Comparison of ENCODE assay signal across 8 cellular contexts in genomic region chr12:26123482-26123980, GRCh38. TPM values are rescaled to one million over a fixed set of nuclear protein-coding genes. Genes with fewer than 3 reads are reported as not detected.
DNase-seq lines count a peak whose midpoint lies in the region; ATAC-seq lines count a peak whose summit lies in the region.

No MANE protein-coding gene starts in this region.

- H3K27ac Mint-ChIP-seq in activated naive CD8-positive, alpha-beta T cell treated with anti-CD3 and anti-CD28 coated beads, Interleukin-2, amount 10 ng/mL, durations not matched to agents 7 days and 5 days = no peak overlapping the region

- DNase-seq in DMS 273 treated with DMSO at 0.1 percent for 48 hours (lab: John Stamatoyannopoulos, UW) (peak; percentile 34), DMS 273 (lab: John Stamatoyannopoulos, UW; ENCODE audit: unreplicated experiment) (no peak), iris pigment epithelial cell (ENCODE audit: low read depth) (peak; percentile 33), NCI-H446 (lab: John Stamatoyannopoulos, UW) (no peak), cerebellar nuclear complex (lab: John Stamatoyannopoulos, UW) (no peak)
- DNase-seq in activated naive CD8-positive, alpha-beta T cell treated with anti-CD3 and anti-CD28 coated beads, Interleukin-2, amount 10 ng/mL, durations not matched to agents 7 days and 5 days = no peak

- ATAC-seq in activated naive CD8-positive, alpha-beta T cell treated with anti-CD3 and anti-CD28 coated beads, Interleukin-2, amount 10 ng/mL, durations not matched to agents 7 days and 5 days (ENCODE audit: low read depth) = no peak
- ATAC-seq in HG03460 (IDR thresholded peaks at IDR 0.05; ENCODE audit: unreplicated experiment) = no peak

- H3K9me3 ChIP-seq in stomach smooth muscle (ENCODE audit: control insufficient read depth in 2 of 2, low read length in 2 of 2) = no peaks in the 10 kb centered on the region

- no peaks in the 10 kb centered on the region for H3K36me3 ChIP-seq in stomach smooth muscle (ENCODE audit: control insufficient read depth in 2 of 2, insufficient read depth in 2 of 2, low read length in 2 of 2)

- H3K4me3 Mint-ChIP-seq in activated naive CD8-positive, alpha-beta T cell treated with anti-CD3 and anti-CD28 coated beads, Interleukin-2, amount 10 ng/mL, durations not matched to agents 7 days and 5 days = peak overlapping the region; percentile 75

- peaks cover 27% of the 10 kb centered on the region for H3K4me1 Mint-ChIP-seq in activated naive CD8-positive, alpha-beta T cell treated with anti-CD3 and anti-CD28 coated beads, Interleukin-2, amount 10 ng/mL, durations not matched to agents 7 days and 5 days

- no peaks in the 10 kb centered on the region for H3K9me3 Mint-ChIP-seq in activated naive CD8-positive, alpha-beta T cell treated with anti-CD3 and anti-CD28 coated beads, Interleukin-2, amount 10 ng/mL, durations not matched to agents 7 days and 5 days

- no peaks in the 10 kb centered on the region for H3K36me3 Mint-ChIP-seq in activated naive CD8-positive, alpha-beta T cell treated with anti-CD3 and anti-CD28 coated beads, Interleukin-2, amount 10 ng/mL, durations not matched to agents 7 days and 5 days

- H3K4me3 ChIP-seq in stomach smooth muscle (ENCODE audit: low read length in 2 of 2) = peak overlapping the region; percentile 58 to 92

- peaks cover 81% of the 10 kb centered on the region for H3K27me3 Mint-ChIP-seq in activated naive CD8-positive, alpha-beta T cell treated with anti-CD3 and anti-CD28 coated beads, Interleukin-2, amount 10 ng/mL, durations not matched to agents 7 days and 5 days

- POLR2A ChIA-PET in activated naive CD8-positive, alpha-beta T cell treated with anti-CD3 and anti-CD28 coated beads, Interleukin-2, amount 10 ng/mL, durations not matched to agents 7 days and 5 days (lab: Charles Lee) = no interaction called here

- H3K9ac ChIP-seq in stomach smooth muscle (ENCODE audit: low read length in 2 of 2) = peak overlapping the region; percentile 61 to 80

- peak overlapping the region; percentile 84 for H3K27ac ChIP-seq in stomach smooth muscle (ENCODE audit: low read length)

- H3K27me3 ChIP-seq in stomach smooth muscle (ENCODE audit: control insufficient read depth in 1 of 2, insufficient read depth in 2 of 2, low read length in 2 of 2) = no peaks in the 10 kb centered on the region

- H3K4me1 ChIP-seq in stomach smooth muscle (ENCODE audit: control insufficient read depth, insufficient read depth, low read length) = peaks cover 34% of the 10 kb centered on the region

RNA-seq across cellular contexts. Expression of gene BHLHE41, which starts 1.3 kb away (rescaled TPM):
- total RNA-seq in activated naive CD8-positive, alpha-beta T cell treated with anti-CD3 and anti-CD28 coated beads, Interleukin-2, amount 10 ng/mL, durations not matched to agents 7 days and 5 days = under 1 TPM in 1 of 2 experiments, not detected in 1; 0.36 TPM

Comparison
In these comparisons a context has a peak if more than half of its experiments do, and no peak if none do; other contexts are left out.
1. DNase-seq: peak in DMS 273 treated with DMSO at 0.1 percent for 48 hours (single experiment) and iris pigment epithelial cell (single experiment); none in DMS 273 (single experiment), activated naive CD8-positive, alpha-beta T cell treated with anti-CD3 and anti-CD28 coated beads, Interleukin-2, amount 10 ng/mL, durations not matched to agents 7 days and 5 days (single experiment), NCI-H446 (0 of 2) and cerebellar nuclear complex (0 of 2).